Comparison of ENCODE assay signal across 3 cellular contexts in the genomic region with DNA sequence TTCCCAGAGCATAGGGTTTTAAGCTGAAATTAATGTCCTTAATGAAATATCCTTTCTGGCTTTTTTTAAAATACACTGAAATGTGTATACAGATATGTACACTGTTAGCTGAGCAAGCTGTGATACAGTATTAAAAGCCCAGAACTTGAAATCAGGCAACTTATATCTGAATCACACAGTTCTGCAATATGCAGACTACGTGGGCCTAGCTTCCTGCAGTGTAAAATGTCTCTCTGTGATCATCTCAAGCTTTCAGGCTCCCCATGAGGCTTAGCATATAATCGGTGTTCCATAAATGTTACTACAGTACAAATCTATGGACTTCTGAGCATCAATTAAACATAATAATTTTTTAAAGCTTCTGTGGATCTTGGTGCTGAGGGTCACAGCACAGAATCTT.
TF ChIP-seq lines count a peak whose summit lies in the region.

No MANE protein-coding gene starts in this region.

TF ChIP-seq in SK-N-SH, 30 proteins besides CTCF, POLR2A, EP300 and RAD21 (continued from another document and continues in another):
- TF ChIP-seq JUND (IDR thresholded peaks at IDR 0.05), result no peak
- TF ChIP-seq, protein P1, sequence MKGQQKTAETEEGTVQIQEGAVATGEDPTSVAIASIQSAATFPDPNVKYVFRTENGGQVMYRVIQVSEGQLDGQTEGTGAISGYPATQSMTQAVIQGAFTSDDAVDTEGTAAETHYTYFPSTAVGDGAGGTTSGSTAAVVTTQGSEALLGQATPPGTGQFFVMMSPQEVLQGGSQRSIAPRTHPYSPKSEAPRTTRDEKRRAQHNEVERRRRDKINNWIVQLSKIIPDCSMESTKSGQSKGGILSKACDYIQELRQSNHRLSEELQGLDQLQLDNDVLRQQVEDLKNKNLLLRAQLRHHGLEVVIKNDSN (IDR thresholded peaks at IDR 0.05; ENCODE audit: borderline replicate concordance, low read depth), result no peak
- TF ChIP-seq EZH2phosphoT487 (IDR thresholded peaks at IDR 0.05; ENCODE audit: borderline replicate concordance, low read depth), result no peak
- TF ChIP-seq RCOR1 (IDR thresholded peaks at IDR 0.05; ENCODE audit: low read length), result no peak
- TF ChIP-seq, protein P2, sequence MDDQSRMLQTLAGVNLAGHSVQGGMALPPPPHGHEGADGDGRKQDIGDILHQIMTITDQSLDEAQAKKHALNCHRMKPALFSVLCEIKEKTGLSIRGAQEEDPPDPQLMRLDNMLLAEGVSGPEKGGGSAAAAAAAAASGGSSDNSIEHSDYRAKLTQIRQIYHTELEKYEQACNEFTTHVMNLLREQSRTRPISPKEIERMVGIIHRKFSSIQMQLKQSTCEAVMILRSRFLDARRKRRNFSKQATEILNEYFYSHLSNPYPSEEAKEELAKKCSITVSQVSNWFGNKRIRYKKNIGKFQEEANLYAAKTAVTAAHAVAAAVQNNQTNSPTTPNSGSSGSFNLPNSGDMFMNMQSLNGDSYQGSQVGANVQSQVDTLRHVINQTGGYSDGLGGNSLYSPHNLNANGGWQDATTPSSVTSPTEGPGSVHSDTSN (IDR thresholded peaks at IDR 0.05), result no peak
- TF ChIP-seq, protein P3, sequence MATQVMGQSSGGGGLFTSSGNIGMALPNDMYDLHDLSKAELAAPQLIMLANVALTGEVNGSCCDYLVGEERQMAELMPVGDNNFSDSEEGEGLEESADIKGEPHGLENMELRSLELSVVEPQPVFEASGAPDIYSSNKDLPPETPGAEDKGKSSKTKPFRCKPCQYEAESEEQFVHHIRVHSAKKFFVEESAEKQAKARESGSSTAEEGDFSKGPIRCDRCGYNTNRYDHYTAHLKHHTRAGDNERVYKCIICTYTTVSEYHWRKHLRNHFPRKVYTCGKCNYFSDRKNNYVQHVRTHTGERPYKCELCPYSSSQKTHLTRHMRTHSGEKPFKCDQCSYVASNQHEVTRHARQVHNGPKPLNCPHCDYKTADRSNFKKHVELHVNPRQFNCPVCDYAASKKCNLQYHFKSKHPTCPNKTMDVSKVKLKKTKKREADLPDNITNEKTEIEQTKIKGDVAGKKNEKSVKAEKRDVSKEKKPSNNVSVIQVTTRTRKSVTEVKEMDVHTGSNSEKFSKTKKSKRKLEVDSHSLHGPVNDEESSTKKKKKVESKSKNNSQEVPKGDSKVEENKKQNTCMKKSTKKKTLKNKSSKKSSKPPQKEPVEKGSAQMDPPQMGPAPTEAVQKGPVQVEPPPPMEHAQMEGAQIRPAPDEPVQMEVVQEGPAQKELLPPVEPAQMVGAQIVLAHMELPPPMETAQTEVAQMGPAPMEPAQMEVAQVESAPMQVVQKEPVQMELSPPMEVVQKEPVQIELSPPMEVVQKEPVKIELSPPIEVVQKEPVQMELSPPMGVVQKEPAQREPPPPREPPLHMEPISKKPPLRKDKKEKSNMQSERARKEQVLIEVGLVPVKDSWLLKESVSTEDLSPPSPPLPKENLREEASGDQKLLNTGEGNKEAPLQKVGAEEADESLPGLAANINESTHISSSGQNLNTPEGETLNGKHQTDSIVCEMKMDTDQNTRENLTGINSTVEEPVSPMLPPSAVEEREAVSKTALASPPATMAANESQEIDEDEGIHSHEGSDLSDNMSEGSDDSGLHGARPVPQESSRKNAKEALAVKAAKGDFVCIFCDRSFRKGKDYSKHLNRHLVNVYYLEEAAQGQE (IDR thresholded peaks at IDR 0.05; ENCODE audit: low read depth, low read length), result no peak
- TF ChIP-seq, protein P4, sequence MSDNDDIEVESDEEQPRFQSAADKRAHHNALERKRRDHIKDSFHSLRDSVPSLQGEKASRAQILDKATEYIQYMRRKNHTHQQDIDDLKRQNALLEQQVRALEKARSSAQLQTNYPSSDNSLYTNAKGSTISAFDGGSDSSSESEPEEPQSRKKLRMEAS (IDR thresholded peaks at IDR 0.05; ENCODE audit: low read depth), result no peak
- TF ChIP-seq TAF1 (IDR thresholded peaks at IDR 0.05; ENCODE audit: borderline replicate concordance, low read depth, low read length), result no peak
- TF ChIP-seq, protein P5, sequence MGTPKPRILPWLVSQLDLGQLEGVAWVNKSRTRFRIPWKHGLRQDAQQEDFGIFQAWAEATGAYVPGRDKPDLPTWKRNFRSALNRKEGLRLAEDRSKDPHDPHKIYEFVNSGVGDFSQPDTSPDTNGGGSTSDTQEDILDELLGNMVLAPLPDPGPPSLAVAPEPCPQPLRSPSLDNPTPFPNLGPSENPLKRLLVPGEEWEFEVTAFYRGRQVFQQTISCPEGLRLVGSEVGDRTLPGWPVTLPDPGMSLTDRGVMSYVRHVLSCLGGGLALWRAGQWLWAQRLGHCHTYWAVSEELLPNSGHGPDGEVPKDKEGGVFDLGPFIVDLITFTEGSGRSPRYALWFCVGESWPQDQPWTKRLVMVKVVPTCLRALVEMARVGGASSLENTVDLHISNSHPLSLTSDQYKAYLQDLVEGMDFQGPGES (IDR thresholded peaks at IDR 0.05; ENCODE audit: low read depth, low read length), result no peak
- TF ChIP-seq SMC3 (IDR thresholded peaks at IDR 0.05; ENCODE audit: low read depth, low read length), result no peak

TF ChIP-seq in SK-N-SH treated with all-trans-retinoic acid at 6 μM for 48 hours, 23 proteins besides CTCF, POLR2A, EP300 and RAD21 (continued from another document):
- TF ChIP-seq, protein P6, sequence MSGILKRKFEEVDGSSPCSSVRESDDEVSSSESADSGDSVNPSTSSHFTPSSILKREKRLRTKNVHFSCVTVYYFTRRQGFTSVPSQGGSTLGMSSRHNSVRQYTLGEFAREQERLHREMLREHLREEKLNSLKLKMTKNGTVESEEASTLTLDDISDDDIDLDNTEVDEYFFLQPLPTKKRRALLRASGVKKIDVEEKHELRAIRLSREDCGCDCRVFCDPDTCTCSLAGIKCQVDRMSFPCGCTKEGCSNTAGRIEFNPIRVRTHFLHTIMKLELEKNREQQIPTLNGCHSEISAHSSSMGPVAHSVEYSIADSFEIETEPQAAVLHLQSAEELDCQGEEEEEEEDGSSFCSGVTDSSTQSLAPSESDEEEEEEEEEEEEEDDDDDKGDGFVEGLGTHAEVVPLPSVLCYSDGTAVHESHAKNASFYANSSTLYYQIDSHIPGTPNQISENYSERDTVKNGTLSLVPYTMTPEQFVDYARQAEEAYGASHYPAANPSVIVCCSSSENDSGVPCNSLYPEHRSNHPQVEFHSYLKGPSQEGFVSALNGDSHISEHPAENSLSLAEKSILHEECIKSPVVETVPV (CRISPR knock-in tag; IDR thresholded peaks at IDR 0.05), result no peak
- TF ChIP-seq ZNF70 (CRISPR knock-in tag; IDR thresholded peaks at IDR 0.05) (no peak), SNAI2 (CRISPR knock-in tag; IDR thresholded peaks at IDR 0.05) (no peak), PPARA (CRISPR knock-in tag; IDR thresholded peaks at IDR 0.05; ENCODE audit: borderline replicate concordance) (no peak)
- TF ChIP-seq, protein P7, sequence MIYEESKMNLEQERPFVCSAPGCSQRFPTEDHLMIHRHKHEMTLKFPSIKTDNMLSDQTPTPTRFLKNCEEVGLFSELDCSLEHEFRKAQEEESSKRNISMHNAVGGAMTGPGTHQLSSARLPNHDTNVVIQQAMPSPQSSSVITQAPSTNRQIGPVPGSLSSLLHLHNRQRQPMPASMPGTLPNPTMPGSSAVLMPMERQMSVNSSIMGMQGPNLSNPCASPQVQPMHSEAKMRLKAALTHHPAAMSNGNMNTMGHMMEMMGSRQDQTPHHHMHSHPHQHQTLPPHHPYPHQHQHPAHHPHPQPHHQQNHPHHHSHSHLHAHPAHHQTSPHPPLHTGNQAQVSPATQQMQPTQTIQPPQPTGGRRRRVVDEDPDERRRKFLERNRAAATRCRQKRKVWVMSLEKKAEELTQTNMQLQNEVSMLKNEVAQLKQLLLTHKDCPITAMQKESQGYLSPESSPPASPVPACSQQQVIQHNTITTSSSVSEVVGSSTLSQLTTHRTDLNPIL (CRISPR knock-in tag; IDR thresholded peaks at IDR 0.05; ENCODE audit: low read depth), result no peak

TF ChIP-seq in HCT116, 20 proteins besides CTCF, POLR2A, EP300 and RAD21:
- TF ChIP-seq, protein P4 (IDR thresholded peaks at IDR 0.05), result no peak
- TF ChIP-seq ELF1 (IDR thresholded peaks at IDR 0.05; ENCODE audit: borderline replicate concordance, low read depth) (no peak), EGR1 (IDR thresholded peaks at IDR 0.05; ENCODE audit: low read depth) (no peak), CEBPB (IDR thresholded peaks at IDR 0.05; ENCODE audit: low read depth) (no peak), YY1 (IDR thresholded peaks at IDR 0.05; ENCODE audit: extremely low read depth, insufficient replicate concordance, low read depth, low read length) (no peak), FOSL1 (IDR thresholded peaks at IDR 0.05; ENCODE audit: low read depth) (no peak), ZFX (IDR thresholded peaks at IDR 0.05) (no peak), EZH2 (IDR thresholded peaks at IDR 0.05) (no peak), CBX3 (IDR thresholded peaks at IDR 0.05; ENCODE audit: low read depth) (no peak), SRF (IDR thresholded peaks at IDR 0.05; ENCODE audit: low read depth) (no peak), JUND (IDR thresholded peaks at IDR 0.05) (no peak), EZH2phosphoT487 (IDR thresholded peaks at IDR 0.05; ENCODE audit: borderline replicate concordance) (no peak), SIN3A (IDR thresholded peaks at IDR 0.05; ENCODE audit: low read depth) (no peak), ZNF274 (IDR thresholded peaks at IDR 0.05; ENCODE audit: low read depth, low read length) (no peak), POLR2AphosphoS5 (IDR thresholded peaks at IDR 0.05; ENCODE audit: low read depth, low read length) (no peak), TCF7L2 (IDR thresholded peaks at IDR 0.05; ENCODE audit: borderline replicate concordance, extremely low read depth, insufficient read depth, insufficient read length) (no peak), SP1 (IDR thresholded peaks at IDR 0.05; ENCODE audit: low read depth) (no peak)
- TF ChIP-seq, protein P3 (IDR thresholded peaks at IDR 0.05; ENCODE audit: low read depth), result no peak
- TF ChIP-seq, protein P8, sequence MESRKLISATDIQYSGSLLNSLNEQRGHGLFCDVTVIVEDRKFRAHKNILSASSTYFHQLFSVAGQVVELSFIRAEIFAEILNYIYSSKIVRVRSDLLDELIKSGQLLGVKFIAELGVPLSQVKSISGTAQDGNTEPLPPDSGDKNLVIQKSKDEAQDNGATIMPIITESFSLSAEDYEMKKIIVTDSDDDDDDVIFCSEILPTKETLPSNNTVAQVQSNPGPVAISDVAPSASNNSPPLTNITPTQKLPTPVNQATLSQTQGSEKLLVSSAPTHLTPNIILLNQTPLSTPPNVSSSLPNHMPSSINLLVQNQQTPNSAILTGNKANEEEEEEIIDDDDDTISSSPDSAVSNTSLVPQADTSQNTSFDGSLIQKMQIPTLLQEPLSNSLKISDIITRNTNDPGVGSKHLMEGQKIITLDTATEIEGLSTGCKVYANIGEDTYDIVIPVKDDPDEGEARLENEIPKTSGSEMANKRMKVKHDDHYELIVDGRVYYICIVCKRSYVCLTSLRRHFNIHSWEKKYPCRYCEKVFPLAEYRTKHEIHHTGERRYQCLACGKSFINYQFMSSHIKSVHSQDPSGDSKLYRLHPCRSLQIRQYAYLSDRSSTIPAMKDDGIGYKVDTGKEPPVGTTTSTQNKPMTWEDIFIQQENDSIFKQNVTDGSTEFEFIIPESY (IDR thresholded peaks at IDR 0.05; ENCODE audit: extremely low read depth, insufficient replicate concordance, low read length), result no peak
